In the genomic region with DNA sequence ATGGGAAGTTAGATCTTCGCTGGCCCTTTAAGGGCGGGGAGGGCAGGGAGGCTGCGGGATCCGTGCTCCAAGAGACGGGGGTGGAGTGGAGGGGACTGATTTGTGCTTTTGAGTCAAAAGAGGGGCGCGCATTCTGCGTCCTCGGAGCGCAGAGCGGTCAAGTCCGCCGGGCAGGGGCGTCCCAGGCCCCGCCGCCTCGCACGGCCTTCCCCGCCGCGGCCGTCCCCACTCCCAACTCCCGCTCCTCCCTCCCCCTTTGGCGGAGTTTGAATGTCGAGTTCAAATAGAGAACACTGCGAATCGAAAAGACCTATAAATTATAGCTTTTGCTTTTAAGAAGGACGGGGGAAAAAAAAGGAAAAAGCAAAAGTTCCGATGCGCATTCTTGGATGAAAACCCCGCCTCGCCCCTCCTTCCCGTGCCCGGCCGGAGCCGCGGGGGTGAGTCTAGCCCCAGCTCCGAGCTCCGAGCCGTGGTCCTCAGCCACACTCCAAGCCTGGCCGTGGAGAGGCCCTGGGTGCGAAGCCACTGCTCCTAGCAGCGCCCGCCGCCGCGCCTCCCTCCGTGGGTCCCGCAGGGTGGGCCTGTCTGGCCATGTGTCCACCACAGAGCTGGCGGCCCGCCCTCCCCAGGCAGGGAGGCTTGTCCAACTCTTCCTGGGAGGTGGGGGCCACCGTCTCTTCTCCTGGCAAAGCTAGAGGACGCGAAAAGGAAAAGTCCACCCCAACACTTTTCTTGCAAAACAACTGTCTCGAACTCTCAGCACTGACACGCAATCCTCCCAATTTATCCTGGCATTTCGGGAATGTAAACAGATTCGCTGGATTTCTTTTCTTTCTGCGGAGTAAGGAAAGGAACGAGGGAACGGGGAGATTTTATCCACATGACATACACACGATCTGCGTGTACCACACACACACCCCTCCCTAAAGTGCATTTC, we compare ENCODE assay signal across 2 cellular contexts.
TF ChIP-seq lines count a peak whose summit lies in the region.

No MANE protein-coding gene starts in this region.

TF ChIP-seq in IMR-90, 13 proteins besides CTCF, POLR2A, EP300 and RAD21:
- TF ChIP-seq CEBPB (IDR thresholded peaks at IDR 0.05; ENCODE audit: low read depth, low read length) (peak; percentile 91), RCOR1 (IDR thresholded peaks at IDR 0.05; ENCODE audit: insufficient replicate concordance, low read length) (peak; percentile 11), RFX5 (IDR thresholded peaks at IDR 0.05; ENCODE audit: low read depth, low read length) (no peak), MAZ (IDR thresholded peaks at IDR 0.05; ENCODE audit: borderline replicate concordance, low read depth, low read length) (peak; percentile 94), MXI1 (IDR thresholded peaks at IDR 0.05; ENCODE audit: borderline replicate concordance, low read depth, low read length) (peak; percentile 75; the same call in 1 of the 2 replicates)
- TF ChIP-seq, protein P1, sequence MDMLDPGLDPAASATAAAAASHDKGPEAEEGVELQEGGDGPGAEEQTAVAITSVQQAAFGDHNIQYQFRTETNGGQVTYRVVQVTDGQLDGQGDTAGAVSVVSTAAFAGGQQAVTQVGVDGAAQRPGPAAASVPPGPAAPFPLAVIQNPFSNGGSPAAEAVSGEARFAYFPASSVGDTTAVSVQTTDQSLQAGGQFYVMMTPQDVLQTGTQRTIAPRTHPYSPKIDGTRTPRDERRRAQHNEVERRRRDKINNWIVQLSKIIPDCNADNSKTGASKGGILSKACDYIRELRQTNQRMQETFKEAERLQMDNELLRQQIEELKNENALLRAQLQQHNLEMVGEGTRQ (IDR thresholded peaks at IDR 0.05; ENCODE audit: low read depth, low read length), result no peak

TF ChIP-seq in neural cell, 6 proteins besides CTCF, POLR2A, EP300 and RAD21:
- no peak for TF ChIP-seq TAF1 (IDR thresholded peaks at IDR 0.05; ENCODE audit: low read depth)
- TF ChIP-seq POLR2AphosphoS5 (IDR thresholded peaks at IDR 0.05), result no peak
- TF ChIP-seq MXI1 (conservative IDR thresholded peaks at IDR 0.05; ENCODE audit: poor library complexity, severe bottlenecking), result no peak
- TF ChIP-seq EZH2 (IDR thresholded peaks at IDR 0.05; ENCODE audit: borderline replicate concordance, insufficient read depth, low read length, poor library complexity, severe bottlenecking), result no peak
- TF ChIP-seq SMC3 (conservative IDR thresholded peaks at IDR 0.05; ENCODE audit: poor library complexity), result no peak
- TF ChIP-seq REST (IDR thresholded peaks at IDR 0.05; ENCODE audit: borderline replicate concordance), result no peak
